ENCODE assay signal across 9 cellular contexts in the genomic region with DNA sequence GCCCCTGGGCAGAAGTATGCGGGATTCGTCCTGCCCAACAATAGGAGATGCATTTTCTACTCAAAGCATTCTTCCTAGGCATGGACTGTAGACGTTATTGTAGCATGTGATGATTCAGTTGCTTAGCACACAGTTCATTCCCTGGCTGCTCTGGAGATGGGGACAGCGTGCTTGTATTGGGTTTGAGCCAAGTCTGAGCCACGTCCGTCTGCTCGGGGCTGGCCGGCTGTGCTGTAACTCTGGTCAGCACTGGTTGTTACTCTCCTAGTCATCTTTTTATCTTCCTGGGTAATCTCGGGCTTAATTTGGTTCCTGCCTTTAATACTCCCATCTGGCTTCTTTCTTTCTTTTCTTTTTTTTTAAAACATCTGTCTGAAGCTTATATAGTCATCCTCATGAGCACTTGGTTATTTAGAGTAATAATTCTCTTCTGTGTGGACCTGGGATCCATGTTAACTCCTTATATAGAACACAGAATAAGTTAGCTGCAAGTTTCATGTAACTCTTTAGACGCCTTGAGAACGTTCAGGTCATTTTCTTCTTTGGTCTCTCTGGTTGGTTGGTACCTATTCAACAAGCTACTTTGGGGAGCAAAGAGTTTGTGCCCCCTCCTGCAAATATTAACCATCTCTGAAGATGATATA.
DNase-seq lines count a peak whose midpoint lies in the region; ATAC-seq, FAIRE-seq and TF ChIP-seq lines count a peak whose summit lies in the region.
"Had no signal": no experiment of that assay in that cellular context is flagged by ENCODE, and none has a peak within 500 bp of the region (broad histone marks: within the 10 kb centered on the region; RNA-seq: fewer than 3 reads in every experiment).

No MANE protein-coding gene starts in this region.

- H3K4me3 Mint-ChIP-seq in T-cell: no peak overlapping the region
- H3K4me3 Mint-ChIP-seq: dendritic cell treated with granulocyte-macrophage colony-stimulating factor and Interleukin-4, amounts not matched to agents 40 ng/mL and 50 ng/mL, for 4 days had no signal

- no peaks in the 10 kb centered on the region for H3K36me3 Mint-ChIP-seq in T-cell

- POLR2A ChIA-PET in T-cell (lab: Charles Lee): no interaction called here

- CTCF ChIA-PET in T-cell (lab: Charles Lee): no interaction called here

- no peak for TF ChIP-seq CTCF in AG10803 (conservative IDR thresholded peaks at IDR 0.05; ENCODE audit: low read length)

- no peaks in the 10 kb centered on the region for H3K9me3 Mint-ChIP-seq in T-cell
- H3K9me3 Mint-ChIP-seq: dendritic cell treated with granulocyte-macrophage colony-stimulating factor and Interleukin-4, amounts not matched to agents 40 ng/mL and 50 ng/mL, for 4 days had no signal

- no peak for ATAC-seq in T-cell (replicated peaks in 1 of 4)
- no peak for ATAC-seq in HG03159 (IDR thresholded peaks at IDR 0.05; ENCODE audit: unreplicated experiment)

- peak; percentile 97 for FAIRE-seq in endometrium (lab: Jason Lieb, UNC)

- H3K4me3 ChIP-seq in AG10803 (ENCODE audit: low read length): no peak overlapping the region

- no peaks in the 10 kb centered on the region for H3K4me1 Mint-ChIP-seq in T-cell

- peaks cover 0 to 2% of the 10 kb centered on the region in 2 donors for H3K27me3 Mint-ChIP-seq in T-cell
- H3K27me3 Mint-ChIP-seq: dendritic cell treated with granulocyte-macrophage colony-stimulating factor and Interleukin-4, amounts not matched to agents 40 ng/mL and 50 ng/mL, for 4 days had no signal

- no peak overlapping the region for H3K27ac Mint-ChIP-seq in T-cell
- H3K27ac Mint-ChIP-seq: dendritic cell treated with granulocyte-macrophage colony-stimulating factor and Interleukin-4, amounts not matched to agents 40 ng/mL and 50 ng/mL, for 4 days had no signal

- DNase-seq in AG10803 (ENCODE audit: low read depth) (peak; percentile 100), NCI-H748 treated with DMSO at 0.1 percent for 48 hours (lab: John Stamatoyannopoulos, UW) (peak; percentile 49), midbrain (lab: John Stamatoyannopoulos, UW) (peak; percentile 17), Kasumi-1 (lab: John Stamatoyannopoulos, UW) (no peak), T-cell (no peak)
- DNase-seq in activated CD4-positive, alpha-beta T cell treated with anti-CD3 and anti-CD28 coated beads for 4 hours: no peak

Comparison
In these comparisons a context has a peak if more than half of its experiments do, and no peak if none do; other contexts are left out.
1. DNase-seq: peak in AG10803 (single experiment), NCI-H748 treated with DMSO at 0.1 percent for 48 hours (single experiment) and midbrain (single experiment); none in Kasumi-1 (0 of 2), activated CD4-positive, alpha-beta T cell treated with anti-CD3 and anti-CD28 coated beads for 4 hours (0 of 2) and T-cell (0 of 34).